In genomic region chr4:2714071-2714770, GRCh38 we compare ENCODE assay signal across 9 cellular contexts. TPM values are rescaled to one million over a fixed set of nuclear protein-coding genes. Genes with fewer than 3 reads are reported as not detected.
A peak's percentile ranks its signal among the peaks of the same experiment; 100 is the strongest.
DNase-seq lines count a peak whose midpoint lies in the region; ATAC-seq, FAIRE-seq and TF ChIP-seq lines count a peak whose summit lies in the region.
"Had no signal": no experiment of that assay in that cellular context is flagged by ENCODE, and none has a peak within 500 bp of the region (broad histone marks: within the 10 kb centered on the region; RNA-seq: fewer than 3 reads in every experiment).

No MANE protein-coding gene starts in this region.

- H2AFZ ChIP-seq in endothelial cell of umbilical vein (ENCODE audit: low read depth, low read length) (no peak overlapping the region), neuronal stem cell (ENCODE audit: low read length) (no peak overlapping the region)

- peak; percentile 86 to 88 for ATAC-seq in CD4-positive, CD25-positive, alpha-beta regulatory T cell (ENCODE audit: low read depth in 2 of 2)

- POLR2A ChIA-PET in activated CD4-positive, alpha-beta T cell treated with anti-CD3 and anti-CD28 coated beads, Interleukin-2, amount 10 ng/mL, durations not matched to agents 7 days and 5 days (lab: Charles Lee): interaction anchor here (0.5 to 0.6 kb wide), 2 partner anchors 9 to 188 kb away, joined by 3 to 5 read pairs; no protein-coding TSS in a partner anchor
- POLR2A ChIA-PET in endothelial cell of umbilical vein (lab: Charles Lee): interaction anchor here (0.5 to 0.6 kb wide), 2 partner anchors 126 to 299 kb away, joined by 3 to 10 read pairs; no protein-coding TSS in a partner anchor

- H3K79me2 ChIP-seq in endothelial cell of umbilical vein (ENCODE audit: control insufficient read depth, insufficient read depth, low read length): peaks cover 7% of the 10 kb centered on the region

- no peak overlapping the region for H3K14ac ChIP-seq in neuronal stem cell (ENCODE audit: low read length)

- H3K18ac ChIP-seq in neuronal stem cell (ENCODE audit: low read length): no peak overlapping the region

- H2BK12ac ChIP-seq in neuronal stem cell (ENCODE audit: low read length): no peak overlapping the region

- no peak overlapping the region for H2AK5ac ChIP-seq in neuronal stem cell (ENCODE audit: low read depth, low read length)

- no peaks in the 10 kb centered on the region for H3K9me1 ChIP-seq in endothelial cell of umbilical vein (replicated peaks; ENCODE audit: control insufficient read depth, extremely low read depth, insufficient read depth, low read length)

- CTCF ChIA-PET in activated CD4-positive, alpha-beta T cell treated with anti-CD3 and anti-CD28 coated beads, Interleukin-2, amount 10 ng/mL, durations not matched to agents 7 days and 5 days (lab: Charles Lee): interaction anchor here (0.7 to 1.2 kb wide), 3 partner anchors 11 to 20 kb away, joined by 3 to 6 read pairs (median 3); no protein-coding TSS in a partner anchor
- CTCF ChIA-PET in endothelial cell of umbilical vein (lab: Charles Lee): interaction anchor here (0.7 to 1.3 kb wide), 11 partner anchors 13 to 494 kb away, joined by 3 to 5 read pairs (median 3); partner anchors contain the start of gene TNIP2

- H3K27me3 Mint-ChIP-seq in CD4-positive, CD25-positive, alpha-beta regulatory T cell: no peaks in the 10 kb centered on the region
- H3K27me3 Mint-ChIP-seq in activated CD4-positive, alpha-beta T cell treated with anti-CD3 and anti-CD28 coated beads, Interleukin-2, amount 10 ng/mL, durations not matched to agents 7 days and 5 days: no peaks in the 10 kb centered on the region
- no peaks in the 10 kb centered on the region for H3K27me3 Mint-ChIP-seq in osteocyte (ENCODE audit: unreplicated experiment)

- dilution Hi-C loops in endothelial cell of umbilical vein (cut with MboI; ENCODE audit: extremely low pct_ligation_motif_present, low sequenced_read_pairs): no loop called here

- no peak overlapping the region for H2BK5ac ChIP-seq in neuronal stem cell (ENCODE audit: low read length)

- H3K9ac ChIP-seq in endothelial cell of umbilical vein (replicated peaks; ENCODE audit: extremely low read depth, insufficient read depth, low read length) (peak overlapping the region; percentile 55), neuronal stem cell (ENCODE audit: low read depth, low read length, poor library complexity) (no peak overlapping the region)

- no peak overlapping the region for H4K91ac ChIP-seq in neuronal stem cell (ENCODE audit: low read depth, low read length, poor library complexity)

- H4K8ac ChIP-seq in neuronal stem cell (ENCODE audit: low read depth, low read length): no peak overlapping the region

- H3K27ac Mint-ChIP-seq in CD4-positive, CD25-positive, alpha-beta regulatory T cell: peak overlapping the region; percentile 65 to 89 (median 87)
- peak overlapping the region; percentile 87 for H3K27ac Mint-ChIP-seq in activated CD4-positive, alpha-beta T cell treated with anti-CD3 and anti-CD28 coated beads, Interleukin-2, amount 10 ng/mL, durations not matched to agents 7 days and 5 days
- peak overlapping the region; percentile 89 for H3K27ac Mint-ChIP-seq in osteocyte (ENCODE audit: unreplicated experiment)

- no peaks in the 10 kb centered on the region for H3K9me3 ChIP-seq in CD4-positive, CD25-positive, alpha-beta regulatory T cell (ENCODE audit: control insufficient read depth in 2 of 2, low read length in 2 of 2)
- no peaks in the 10 kb centered on the region for H3K9me3 ChIP-seq in endothelial cell of umbilical vein (replicated peaks; ENCODE audit: control insufficient read depth, insufficient read depth, low read length)
- H3K9me3 ChIP-seq in prostate gland: no peaks in the 10 kb centered on the region
- peaks cover 2 to 6% of the 10 kb centered on the region in 2 donors for H3K9me3 ChIP-seq in neuronal stem cell (replicated peaks in 1 of 2; ENCODE audit: control insufficient read depth in 2 of 2, insufficient read depth in 1 of 2, low read depth in 1 of 2, low read length in 2 of 2)

- intact Hi-C loops in endothelial cell of umbilical vein (cut with micrococcal nuclease) (loop anchor here (10.0 kb wide), 1 partner anchor 179 kb away; the partner anchor contains the start of gene FAM193A), prostate gland (cut with DNase I) (no loop called here)

- H2BK15ac ChIP-seq in neuronal stem cell (ENCODE audit: low read length): no peak overlapping the region

- H3K27ac ChIP-seq in CD4-positive, CD25-positive, alpha-beta regulatory T cell (ENCODE audit: insufficient read depth, low read length, poor library complexity, severe bottlenecking): peak overlapping the region; percentile 57
- H3K27ac ChIP-seq in endothelial cell of umbilical vein (ENCODE audit: insufficient read depth, low read depth, low read length) (peak overlapping the region; percentile 94), prostate gland (peak overlapping the region in 1 of 2 donors; percentile 3), neuronal stem cell (replicated peaks; ENCODE audit: low read length) (no peak overlapping the region)

- peak; percentile 95 for FAIRE-seq in endothelial cell of umbilical vein (lab: Jason Lieb, UNC)
- FAIRE-seq: endometrium had no signal

- H4K20me1 ChIP-seq in endothelial cell of umbilical vein (replicated peaks; ENCODE audit: control insufficient read depth, extremely low read depth, insufficient read depth, low read length): no peaks in the 10 kb centered on the region

- TSS peak; percentile 40 for BruUV-seq in endothelial cell of umbilical vein (replicated peaks; lab: Mats Ljungman, UMichigan)

- peak overlapping the region in 2 of 4 donors; percentile 26 to 51 for H3K4me3 Mint-ChIP-seq in CD4-positive, CD25-positive, alpha-beta regulatory T cell
- no peak overlapping the region for H3K4me3 Mint-ChIP-seq in activated CD4-positive, alpha-beta T cell treated with anti-CD3 and anti-CD28 coated beads, Interleukin-2, amount 10 ng/mL, durations not matched to agents 7 days and 5 days
- H3K4me3 Mint-ChIP-seq in osteocyte (ENCODE audit: unreplicated experiment): peak overlapping the region; percentile 53

- peaks cover 12% of the 10 kb centered on the region for H3K4me1 ChIP-seq in CD4-positive, CD25-positive, alpha-beta regulatory T cell (ENCODE audit: control insufficient read depth, insufficient read depth, low read length, poor library complexity, severe bottlenecking)
- H3K4me1 ChIP-seq in endothelial cell of umbilical vein (ENCODE audit: control insufficient read depth, extremely low read depth, insufficient read depth, low read length): peaks cover 23% of the 10 kb centered on the region
- no peaks in the 10 kb centered on the region for H3K4me1 ChIP-seq in prostate gland (replicated peaks)
- peaks cover 0 to 2% of the 10 kb centered on the region in 2 donors for H3K4me1 ChIP-seq in neuronal stem cell (ENCODE audit: control insufficient read depth in 2 of 2, insufficient read depth in 1 of 2, low read depth in 1 of 2, low read length in 2 of 2)

- H3K4me3 ChIP-seq in CD4-positive, CD25-positive, alpha-beta regulatory T cell (ENCODE audit: low read depth, low read length): peak overlapping the region; percentile 19
- H3K4me3 ChIP-seq in endothelial cell of umbilical vein (replicated peaks in 1 of 3; ENCODE audit: insufficient read depth in 1 of 3, low read depth in 1 of 3, low read length in 3 of 3): no peak overlapping the region
- H3K4me3 ChIP-seq in prostate gland: no peak overlapping the region
- H3K4me3 ChIP-seq in neuronal stem cell (ENCODE audit: low read length in 2 of 2): no peak overlapping the region

- peak overlapping the region; percentile 57 for H3K4me2 ChIP-seq in endothelial cell of umbilical vein (ENCODE audit: insufficient read depth, low read length)
- H3K4me2 ChIP-seq in neuronal stem cell (ENCODE audit: insufficient read depth, low read length, poor library complexity, severe bottlenecking): no peak overlapping the region

- H3K36me3 ChIP-seq in CD4-positive, CD25-positive, alpha-beta regulatory T cell (ENCODE audit: control insufficient read depth, insufficient read depth, low read length): peaks cover 24% of the 10 kb centered on the region
- H3K36me3 ChIP-seq in endothelial cell of umbilical vein (ENCODE audit: control insufficient read depth in 2 of 2, extremely low read depth in 1 of 2, insufficient read depth in 2 of 2, low read length in 2 of 2): peaks cover 3 to 4% of the 10 kb centered on the region in 2 experiments
- H3K36me3 ChIP-seq in prostate gland: no peaks in the 10 kb centered on the region
- peaks cover 16 to 77% of the 10 kb centered on the region in 2 donors for H3K36me3 ChIP-seq in neuronal stem cell (replicated peaks in 1 of 2; ENCODE audit: control insufficient read depth in 2 of 2, insufficient read depth in 2 of 2, low read length in 2 of 2)

- no peak for TF ChIP-seq CTCF in endothelial cell of umbilical vein (IDR thresholded peaks at IDR 0.05; ENCODE audit: extremely low read depth in 1 of 2, insufficient read depth in 1 of 2, low read depth in 1 of 2, low read length in 2 of 2)
- no peak for TF ChIP-seq CTCF in osteocyte (IDR thresholded peaks at IDR 0.05)
- TF ChIP-seq CTCF in prostate gland (IDR thresholded peaks at IDR 0.05): no peak

- peaks cover 19% of the 10 kb centered on the region for H3K36me3 Mint-ChIP-seq in CD4-positive, CD25-positive, alpha-beta regulatory T cell
- peaks cover 39% of the 10 kb centered on the region for H3K36me3 Mint-ChIP-seq in activated CD4-positive, alpha-beta T cell treated with anti-CD3 and anti-CD28 coated beads, Interleukin-2, amount 10 ng/mL, durations not matched to agents 7 days and 5 days (ENCODE audit: low read depth)
- peaks cover 41% of the 10 kb centered on the region for H3K36me3 Mint-ChIP-seq in osteocyte (ENCODE audit: unreplicated experiment)

- H3K79me1 ChIP-seq in neuronal stem cell (ENCODE audit: low read depth, low read length): no peaks in the 10 kb centered on the region

- no peaks in the 10 kb centered on the region for H3K9me3 Mint-ChIP-seq in CD4-positive, CD25-positive, alpha-beta regulatory T cell
- no peaks in the 10 kb centered on the region for H3K9me3 Mint-ChIP-seq in activated CD4-positive, alpha-beta T cell treated with anti-CD3 and anti-CD28 coated beads, Interleukin-2, amount 10 ng/mL, durations not matched to agents 7 days and 5 days
- H3K9me3 Mint-ChIP-seq in osteocyte (ENCODE audit: unreplicated experiment): peaks cover 3% of the 10 kb centered on the region

- TF ChIP-seq POLR2A in endothelial cell of umbilical vein (IDR thresholded peaks at IDR 0.05; ENCODE audit: low read depth, low read length) (no peak), prostate gland (IDR thresholded peaks at IDR 0.05) (no peak)

- H2BK120ac ChIP-seq in neuronal stem cell (ENCODE audit: low read depth, low read length): no peak overlapping the region

- peak in 2 of 3 donors; percentile 48 to 79 for DNase-seq in CD4-positive, CD25-positive, alpha-beta regulatory T cell
- DNase-seq in activated CD4-positive, alpha-beta T cell treated with anti-CD3 and anti-CD28 coated beads, Interleukin-2, amount 10 ng/mL, durations not matched to agents 7 days and 5 days: peak; percentile 58
- DNase-seq in endothelial cell of umbilical vein (ENCODE audit: low read depth, low spot score) (peak; percentile 99), osteocyte (ENCODE audit: extremely low spot score, unreplicated experiment) (no peak), MV-4-11 (lab: John Stamatoyannopoulos, UW) (no peak), prostate gland (ENCODE audit: low spot score) (no peak), A172 (ENCODE audit: low spot score) (no peak), neuronal stem cell (ENCODE audit: low spot score) (no peak)

- H3K4ac ChIP-seq in neuronal stem cell (ENCODE audit: low read length): no peak overlapping the region

- H3K27me3 ChIP-seq in CD4-positive, CD25-positive, alpha-beta regulatory T cell (ENCODE audit: control insufficient read depth, insufficient read depth, low read length): no peaks in the 10 kb centered on the region
- H3K27me3 ChIP-seq in endothelial cell of umbilical vein (ENCODE audit: control insufficient read depth in 2 of 2, insufficient read depth in 2 of 2, low read length in 2 of 2): no peaks in the 10 kb centered on the region
- no peaks in the 10 kb centered on the region for H3K27me3 ChIP-seq in prostate gland (replicated peaks; ENCODE audit: insufficient read depth)
- H3K27me3 ChIP-seq in neuronal stem cell (ENCODE audit: control insufficient read depth in 3 of 3, insufficient read depth in 3 of 3, low read depth in 1 of 3, low read length in 3 of 3): no peaks in the 10 kb centered on the region

- 51% methylated on average over 10 of the region's 10 CpGs for WGBS in prostate gland
- WGBS in neuronal stem cell (ENCODE audit: extremely low coverage in 2 of 2, insufficient read length in 2 of 2, insufficient replicate concordance in 1 of 2), 2 donors: no CpG with 5 or more reads among the region's 10 CpGs

- H3K23ac ChIP-seq in neuronal stem cell (ENCODE audit: low read depth, low read length, poor library complexity): no peak overlapping the region

- peaks cover 15 to 34% (median 23%) of the 10 kb centered on the region in 4 donors for H3K4me1 Mint-ChIP-seq in CD4-positive, CD25-positive, alpha-beta regulatory T cell
- H3K4me1 Mint-ChIP-seq in activated CD4-positive, alpha-beta T cell treated with anti-CD3 and anti-CD28 coated beads, Interleukin-2, amount 10 ng/mL, durations not matched to agents 7 days and 5 days: peaks cover 19% of the 10 kb centered on the region
- peaks cover 24% of the 10 kb centered on the region for H3K4me1 Mint-ChIP-seq in osteocyte (ENCODE audit: unreplicated experiment)

RNA-seq across cellular contexts. Expression of gene TNIP2, which starts 41.9 kb away (rescaled TPM):
- 87.7 TPM for total RNA-seq in CD4-positive, CD25-positive, alpha-beta regulatory T cell
- polyA plus RNA-seq in CD4-positive, CD25-positive, alpha-beta regulatory T cell: 10 to 100 TPM; 43.9 to 53.3 (median 50.9) TPM
- total RNA-seq in activated CD4-positive, alpha-beta T cell treated with anti-CD3 and anti-CD28 coated beads, Interleukin-2, amount 10 ng/mL, durations not matched to agents 7 days and 5 days: 10 to 100 TPM; 35.0 to 43.6 TPM
- total RNA-seq in endothelial cell of umbilical vein (49.0 and 52.1 TPM in 2 replicates), osteocyte (32.7 and 34.0 TPM in 2 replicates), prostate gland (10 to 100 TPM; 54.8 to 94.0 TPM)
- polyA plus RNA-seq in endothelial cell of umbilical vein: 37.7 and 40.4 TPM in 2 replicates
- 36.9 and 45.5 TPM in 2 replicates for polyA plus RNA-seq in endothelial cell of umbilical vein (2011; cell fraction: cytosol; rRNA removed)
- polyA plus RNA-seq in endothelial cell of umbilical vein (2011; cell fraction: nucleus; rRNA removed): 77.9 and 79.6 TPM in 2 replicates
- polyA plus RNA-seq in endothelial cell of umbilical vein (2012): 38.1 and 44.1 TPM in 2 replicates
- polyA minus RNA-seq in endothelial cell of umbilical vein: 26.4 and 28.3 TPM in 2 replicates
- 8.7 TPM for polyA minus RNA-seq in endothelial cell of umbilical vein (2011; cell fraction: cytosol; rRNA and poly(A)+ RNA removed)
- polyA minus RNA-seq in endothelial cell of umbilical vein (2011; cell fraction: nucleus; rRNA and poly(A)+ RNA removed): 12.2 and 25.3 TPM in 2 replicates
- total RNA-seq in A172 (2014; rRNA removed; shearing (Covaris generic)): 67.5 and 74.0 TPM in 2 replicates
- polyA plus RNA-seq in neuronal stem cell (2013, experiment 1 of 2): 14.8 TPM
- polyA plus RNA-seq in neuronal stem cell (2013, experiment 2 of 2): 15.1 TPM

Comparison
In these comparisons a context has a peak if more than half of its experiments do, and no peak if none do; other contexts are left out.
1. DNase-seq: peak in CD4-positive, CD25-positive, alpha-beta regulatory T cell (2 of 3), activated CD4-positive, alpha-beta T cell treated with anti-CD3 and anti-CD28 coated beads, Interleukin-2, amount 10 ng/mL, durations not matched to agents 7 days and 5 days (single experiment) and endothelial cell of umbilical vein (single experiment); none in osteocyte (single experiment), MV-4-11 (single experiment), prostate gland (single experiment), A172 (single experiment) and neuronal stem cell (single experiment).
2. Peak in every context shown above with its lines, with median percentiles within 50 percentile points of each other: H3K27ac Mint-ChIP-seq.